16 cellular contexts compared by ENCODE assay signal in genomic region chr4:82099863-82100579, GRCh38.
DNase-seq lines count a peak whose midpoint lies in the region; ATAC-seq and TF ChIP-seq lines count a peak whose summit lies in the region.
"Had no signal": no experiment of that assay in that cellular context is flagged by ENCODE, and none has a peak within 500 bp of the region (broad histone marks: within the 10 kb centered on the region; RNA-seq: fewer than 3 reads in every experiment).

No MANE protein-coding gene starts in this region.

- no TSS peak for BruUV-seq in mammary epithelial cell (replicated peaks; lab: Mats Ljungman, UMichigan)

- H3K27ac Mint-ChIP-seq in CD4-positive, alpha-beta T cell: no peak overlapping the region

- in situ Hi-C loops in mammary epithelial cell (cut with MboI; ENCODE audit: low sequenced_read_pairs in 2 of 2): no loop called here

- no peaks in the 10 kb centered on the region for H3K9me3 ChIP-seq in mammary epithelial cell (replicated peaks; ENCODE audit: insufficient read depth, low read length)
- H3K9me3 ChIP-seq in CD4-positive, alpha-beta T cell (ENCODE audit: control insufficient read depth, low read length): no peaks in the 10 kb centered on the region
- H3K9me3 ChIP-seq: BLaER1 treated with 17β-estradiol and CSF1 and Interleukin-3, amounts not matched to agents 10 nM and 100 nM; HAP-1; SJCRH30 had no signal

- H3K4me3 ChIP-seq in AG10803 (ENCODE audit: low read length): no peak overlapping the region
- no peak overlapping the region for H3K4me3 ChIP-seq in mammary epithelial cell (replicated peaks in 1 of 3; ENCODE audit: insufficient read depth in 1 of 3, low read depth in 2 of 3, low read length in 3 of 3)
- H3K4me3 ChIP-seq: BLaER1 treated with 17β-estradiol and CSF1 and Interleukin-3, amounts not matched to agents 10 nM and 100 nM; HAP-1; SJCRH30 had no signal

- no peak overlapping the region for H3K4me3 Mint-ChIP-seq in CD4-positive, alpha-beta T cell

- intact Hi-C loops in mammary epithelial cell (cut with micrococcal nuclease): no loop called here
- intact Hi-C loops in CD4-positive, alpha-beta T cell (cut with DNase I, micrococcal nuclease): no loop called here

- H3K27me3 Mint-ChIP-seq in CD4-positive, alpha-beta T cell: no peaks in the 10 kb centered on the region

- H3K27ac ChIP-seq in mammary epithelial cell (ENCODE audit: insufficient read depth, low read depth, low read length): no peak overlapping the region
- H3K27ac ChIP-seq in CD4-positive, alpha-beta T cell (ENCODE audit: low read depth, low read length): no peak overlapping the region
- H3K27ac ChIP-seq: BLaER1 treated with 17β-estradiol and CSF1 and Interleukin-3, amounts not matched to agents 10 nM and 100 nM; KMS-11; SJCRH30 had no signal

- ATAC-seq in omental fat pad (ENCODE audit: low FRiP score) (peak; percentile 57), GM19463 (IDR thresholded peaks at IDR 0.05; ENCODE audit: unreplicated experiment) (no peak)
- no peak for ATAC-seq in CD4-positive, alpha-beta T cell (ENCODE audit: poor library complexity)

- peak overlapping the region; percentile 53 for H3K4me2 ChIP-seq in mammary epithelial cell (ENCODE audit: insufficient read depth, low read depth, low read length)
- H3K4me2 ChIP-seq: BLaER1 treated with 17β-estradiol and CSF1 and Interleukin-3, amounts not matched to agents 10 nM and 100 nM; KMS-11 had no signal

- H3K4me1 Mint-ChIP-seq in CD4-positive, alpha-beta T cell (ENCODE audit: low read depth): no peaks in the 10 kb centered on the region

- no peak overlapping the region for H3K9ac ChIP-seq in mammary epithelial cell (ENCODE audit: insufficient read depth, low read length)
- H3K9ac ChIP-seq: BLaER1 treated with 17β-estradiol and CSF1 and Interleukin-3, amounts not matched to agents 10 nM and 100 nM; KMS-11 had no signal

- TF ChIP-seq CTCF in AG10803 (conservative IDR thresholded peaks at IDR 0.05; ENCODE audit: low read length) (no peak), mammary epithelial cell (conservative IDR thresholded peaks at IDR 0.05 in 1 of 2, IDR thresholded peaks at IDR 0.05 in 1 of 2; ENCODE audit: extremely low read depth in 1 of 2, insufficient read depth in 1 of 2, low read depth in 1 of 2, low read length in 2 of 2) (no peak), omental fat pad (IDR thresholded peaks at IDR 0.05) (no peak)
- no peak for TF ChIP-seq CTCF in CD4-positive, alpha-beta T cell (IDR thresholded peaks at IDR 0.05)

- no peaks in the 10 kb centered on the region for H3K9me3 Mint-ChIP-seq in CD4-positive, alpha-beta T cell

- peak; percentile 4 for DNase-seq in AG10803 (ENCODE audit: low read depth)
- peak; percentile 46 for DNase-seq in H4 (ENCODE audit: low spot score)
- DNase-seq in mammary epithelial cell: peak; percentile 40
- DNase-seq in omental fat pad (ENCODE audit: low spot score): no peak
- DNase-seq in NCI-H1048 (lab: John Stamatoyannopoulos, UW): no peak
- DNase-seq in CD4-positive, alpha-beta T cell: no peak
- DNase-seq: DND-41, NCI-H1092 treated with DMSO at 0.1 percent for 48 hours, NCI-H146, NCI-H2081 treated with DMSO at 0.1 percent for 48 hours, NCI-H226, SJCRH30 had no signal

- CTCF ChIA-PET in mammary epithelial cell (lab: Charles Lee; ENCODE audit: low non-redundant PET): no interaction called here
- CTCF ChIA-PET in CD4-positive, alpha-beta T cell (lab: Charles Lee): no interaction called here

- H3K79me2 ChIP-seq in mammary epithelial cell (ENCODE audit: insufficient read depth, low read length): no peaks in the 10 kb centered on the region

- H4K20me1 ChIP-seq in mammary epithelial cell (ENCODE audit: insufficient read depth, low read length): no peaks in the 10 kb centered on the region
- H4K20me1 ChIP-seq: BLaER1 treated with 17β-estradiol and CSF1 and Interleukin-3, amounts not matched to agents 10 nM and 100 nM had no signal

- H2AFZ ChIP-seq in mammary epithelial cell (ENCODE audit: low read depth, low read length): peak overlapping the region; percentile 26

- WGBS in mammary epithelial cell (ENCODE audit: low coverage, missing lambda C conversion rate): 13% methylated on average over 7 of the region's 7 CpGs

- no peaks in the 10 kb centered on the region for H3K27me3 ChIP-seq in mammary epithelial cell (ENCODE audit: insufficient read depth, low read length)
- no peaks in the 10 kb centered on the region for H3K27me3 ChIP-seq in CD4-positive, alpha-beta T cell (ENCODE audit: control insufficient read depth, insufficient read depth, low read length)
- H3K27me3 ChIP-seq: BLaER1 treated with 17β-estradiol and CSF1 and Interleukin-3, amounts not matched to agents 10 nM and 100 nM; SJCRH30 had no signal

- H3K4me1 ChIP-seq in mammary epithelial cell (ENCODE audit: insufficient read depth, low read length): no peaks in the 10 kb centered on the region
- H3K4me1 ChIP-seq: SJCRH30 had no signal

- H3K36me3 ChIP-seq in mammary epithelial cell (ENCODE audit: insufficient read depth, low read length): no peaks in the 10 kb centered on the region
- H3K36me3 ChIP-seq: BLaER1 treated with 17β-estradiol and CSF1 and Interleukin-3, amounts not matched to agents 10 nM and 100 nM; HAP-1; SJCRH30 had no signal

- POLR2A ChIA-PET in CD4-positive, alpha-beta T cell (lab: Charles Lee): no interaction called here

- dilution Hi-C loops in mammary epithelial cell (cut with HindIII; ENCODE audit: low sequenced_read_pairs): no loop called here

- no peaks in the 10 kb centered on the region for H3K36me3 Mint-ChIP-seq in CD4-positive, alpha-beta T cell (ENCODE audit: low read depth)

Comparison
In these comparisons a context has a peak if more than half of its experiments do, and no peak if none do; other contexts are left out.
1. DNase-seq: peak in AG10803 (single experiment), H4 (single experiment) and mammary epithelial cell (single experiment); none in omental fat pad (single experiment), NCI-H1048 (single experiment) and CD4-positive, alpha-beta T cell (0 of 10).